ENCODE assay signal across 8 cellular contexts in genomic region chr10:12241810-12242529, GRCh38. TPM values are rescaled to one million over a fixed set of nuclear protein-coding genes. Genes with fewer than 3 reads are reported as not detected.
DNase-seq lines count a peak whose midpoint lies in the region; ATAC-seq, FAIRE-seq and TF ChIP-seq lines count a peak whose summit lies in the region.

No MANE protein-coding gene starts in this region.

- H3K4me2 ChIP-seq in neuronal stem cell (ENCODE audit: insufficient read depth, low read length, poor library complexity, severe bottlenecking): no peak overlapping the region

- peaks cover 0 to 36% of the 10 kb centered on the region in 2 donors for H3K4me1 ChIP-seq in right atrium auricular region
- no peaks in the 10 kb centered on the region for H3K4me1 ChIP-seq in neuronal stem cell (ENCODE audit: control insufficient read depth in 2 of 2, insufficient read depth in 1 of 2, low read depth in 1 of 2, low read length in 2 of 2)

- POLR2A ChIA-PET in activated CD4-positive, alpha-beta memory T cell treated with anti-CD3 and anti-CD28 coated beads for 36 hours (lab: Charles Lee): interaction anchor here (0.7 to 1.5 kb wide), 2 partner anchors 22 to 32 kb away, joined by 3 to 4 read pairs; no protein-coding TSS in a partner anchor

- H3K36me3 Mint-ChIP-seq in activated CD4-positive, alpha-beta memory T cell treated with anti-CD3 and anti-CD28 coated beads for 36 hours: peaks cover 46% of the 10 kb centered on the region

- H3K27ac ChIP-seq in right atrium auricular region: peak overlapping the region; percentile 86 to 89
- no peak overlapping the region for H3K27ac ChIP-seq in neuronal stem cell (replicated peaks; ENCODE audit: low read length)

- intact Hi-C loops in activated CD4-positive, alpha-beta memory T cell treated with anti-CD3 and anti-CD28 coated beads for 36 hours (cut with micrococcal nuclease): loop anchor here (2.0 to 5.0 kb wide), 2 partner anchors 47 to 415 kb away; partner anchors contain the start of gene NUDT5

- peaks cover 37% of the 10 kb centered on the region for H3K4me1 Mint-ChIP-seq in activated CD4-positive, alpha-beta memory T cell treated with anti-CD3 and anti-CD28 coated beads for 36 hours (ENCODE audit: low read depth)

- no peak overlapping the region for H3K4ac ChIP-seq in neuronal stem cell (ENCODE audit: low read length)

- peaks cover 38% of the 10 kb centered on the region for H3K36me3 ChIP-seq in right atrium auricular region
- peaks cover 34 to 84% of the 10 kb centered on the region in 2 donors for H3K36me3 ChIP-seq in neuronal stem cell (replicated peaks in 1 of 2; ENCODE audit: control insufficient read depth in 2 of 2, insufficient read depth in 2 of 2, low read length in 2 of 2)

- no peak overlapping the region for H2BK120ac ChIP-seq in neuronal stem cell (ENCODE audit: low read depth, low read length)

- no peak overlapping the region for H2AK5ac ChIP-seq in neuronal stem cell (ENCODE audit: low read depth, low read length)

- TF ChIP-seq CTCF in right atrium auricular region (IDR thresholded peaks at IDR 0.05) (no peak), D721Med (IDR thresholded peaks at IDR 0.05; ENCODE audit: insufficient read depth, missing control alignments) (no peak)

- no peaks in the 10 kb centered on the region for H3K27me3 Mint-ChIP-seq in activated CD4-positive, alpha-beta memory T cell treated with anti-CD3 and anti-CD28 coated beads for 36 hours

- H3K27me3 ChIP-seq in right atrium auricular region (no peaks in the 10 kb centered on the region), neuronal stem cell (ENCODE audit: control insufficient read depth in 3 of 3, insufficient read depth in 3 of 3, low read depth in 1 of 3, low read length in 3 of 3) (no peaks in the 10 kb centered on the region)

- H3K4me3 ChIP-seq in right atrium auricular region (no peak overlapping the region), neuronal stem cell (ENCODE audit: low read length in 2 of 2) (no peak overlapping the region)

- FAIRE-seq in D721Med (lab: Jason Lieb, UNC): no peak

- H3K14ac ChIP-seq in neuronal stem cell (ENCODE audit: low read length): no peak overlapping the region

- ATAC-seq in HG02759 (IDR thresholded peaks at IDR 0.05; ENCODE audit: unreplicated experiment): peak; percentile 58
- no peak for ATAC-seq in HG02973 (IDR thresholded peaks at IDR 0.05; ENCODE audit: unreplicated experiment)
- no peak for ATAC-seq in HG02970 (IDR thresholded peaks at IDR 0.05; ENCODE audit: low FRiP score, unreplicated experiment)

- H3K9me3 ChIP-seq in right atrium auricular region: no peaks in the 10 kb centered on the region
- H3K9me3 ChIP-seq in neuronal stem cell (replicated peaks in 1 of 2; ENCODE audit: control insufficient read depth in 2 of 2, insufficient read depth in 1 of 2, low read depth in 1 of 2, low read length in 2 of 2): no peaks in the 10 kb centered on the region

- H4K91ac ChIP-seq in neuronal stem cell (ENCODE audit: low read depth, low read length, poor library complexity): no peak overlapping the region

- WGBS in neuronal stem cell (ENCODE audit: extremely low coverage in 2 of 2, insufficient read length in 2 of 2, insufficient replicate concordance in 1 of 2), 2 donors: no CpG with 5 or more reads among the region's 19 CpGs

- no peak overlapping the region for H2BK12ac ChIP-seq in neuronal stem cell (ENCODE audit: low read length)

- H3K27ac Mint-ChIP-seq in activated CD4-positive, alpha-beta memory T cell treated with anti-CD3 and anti-CD28 coated beads for 36 hours: peak overlapping the region; percentile 82

- H3K4me3 Mint-ChIP-seq in activated CD4-positive, alpha-beta memory T cell treated with anti-CD3 and anti-CD28 coated beads for 36 hours: peak overlapping the region; percentile 44

- no peak overlapping the region for H2BK5ac ChIP-seq in neuronal stem cell (ENCODE audit: low read length)

- H2AFZ ChIP-seq in neuronal stem cell (ENCODE audit: low read length): no peak overlapping the region

- no peak overlapping the region for H2BK15ac ChIP-seq in neuronal stem cell (ENCODE audit: low read length)

- no peak overlapping the region for H3K23ac ChIP-seq in neuronal stem cell (ENCODE audit: low read depth, low read length, poor library complexity)

- no peak overlapping the region for H4K8ac ChIP-seq in neuronal stem cell (ENCODE audit: low read depth, low read length)

- no peaks in the 10 kb centered on the region for H3K79me1 ChIP-seq in neuronal stem cell (ENCODE audit: low read depth, low read length)

- CTCF ChIA-PET in activated CD4-positive, alpha-beta memory T cell treated with anti-CD3 and anti-CD28 coated beads for 36 hours (lab: Charles Lee): interaction anchor here (0.6 to 2.8 kb wide), 7 partner anchors 10 to 469 kb away, joined by 3 to 16 read pairs (median 8); no protein-coding TSS in a partner anchor

- no peak overlapping the region for H3K9ac ChIP-seq in neuronal stem cell (ENCODE audit: low read depth, low read length, poor library complexity)

- H3K9me3 Mint-ChIP-seq in activated CD4-positive, alpha-beta memory T cell treated with anti-CD3 and anti-CD28 coated beads for 36 hours: no peaks in the 10 kb centered on the region

- no peak overlapping the region for H3K18ac ChIP-seq in neuronal stem cell (ENCODE audit: low read length)

- peak; percentile 88 for DNase-seq in activated CD4-positive, alpha-beta memory T cell treated with anti-CD3 and anti-CD28 coated beads for 36 hours
- peak; percentile 69 for DNase-seq in right atrium auricular region (ENCODE audit: low spot score)
- peak; percentile 33 to 43 for DNase-seq in stimulated activated CD8-positive, alpha-beta memory T cell treated with anti-CD3 and anti-CD28 coated beads, Interleukin-2, amount 100 ng/mL, for 48 hours (ENCODE audit: low read depth in 2 of 2)
- no peak for DNase-seq in neuronal stem cell (ENCODE audit: low spot score)
- no peak for DNase-seq in D721Med (ENCODE audit: insufficient read length, low spot score)

RNA-seq across cellular contexts. Expression of gene CDC123, which starts 46.0 kb away (rescaled TPM):
- 100 to 1,000 TPM; 134 TPM for total RNA-seq in activated CD4-positive, alpha-beta memory T cell treated with anti-CD3 and anti-CD28 coated beads for 36 hours
- 10 to 100 TPM; 49.2 to 57.0 TPM for total RNA-seq in right atrium auricular region
- polyA plus RNA-seq in neuronal stem cell (2013, experiment 1 of 2): 121 TPM
- 123 TPM for polyA plus RNA-seq in neuronal stem cell (2013, experiment 2 of 2)

RNA-seq across cellular contexts. Expression of gene NUDT5, which starts 46.3 kb away (rescaled TPM):
- 100 to 1,000 TPM; 115 to 118 TPM for total RNA-seq in activated CD4-positive, alpha-beta memory T cell treated with anti-CD3 and anti-CD28 coated beads for 36 hours
- 10 to 100 TPM; 10.8 to 12.8 TPM for total RNA-seq in right atrium auricular region
- 54.4 TPM for polyA plus RNA-seq in neuronal stem cell (2013, experiment 1 of 2)
- polyA plus RNA-seq in neuronal stem cell (2013, experiment 2 of 2): 59.3 TPM

Comparison
In these comparisons a context has a peak if more than half of its experiments do, and no peak if none do; other contexts are left out.
1. DNase-seq: peak in activated CD4-positive, alpha-beta memory T cell treated with anti-CD3 and anti-CD28 coated beads for 36 hours (single experiment), right atrium auricular region (single experiment) and stimulated activated CD8-positive, alpha-beta memory T cell treated with anti-CD3 and anti-CD28 coated beads, Interleukin-2, amount 100 ng/mL, for 48 hours (2 of 2); none in neuronal stem cell (single experiment) and D721Med (single experiment).
2. RNA of gene NUDT5, which starts 46.3 kb away (total RNA-seq): 115 to 118 TPM in activated CD4-positive, alpha-beta memory T cell treated with anti-CD3 and anti-CD28 coated beads for 36 hours; 10.8 to 12.8 TPM in right atrium auricular region; every median in the first group is over 4 times any median in the second.